In the genomic region with DNA sequence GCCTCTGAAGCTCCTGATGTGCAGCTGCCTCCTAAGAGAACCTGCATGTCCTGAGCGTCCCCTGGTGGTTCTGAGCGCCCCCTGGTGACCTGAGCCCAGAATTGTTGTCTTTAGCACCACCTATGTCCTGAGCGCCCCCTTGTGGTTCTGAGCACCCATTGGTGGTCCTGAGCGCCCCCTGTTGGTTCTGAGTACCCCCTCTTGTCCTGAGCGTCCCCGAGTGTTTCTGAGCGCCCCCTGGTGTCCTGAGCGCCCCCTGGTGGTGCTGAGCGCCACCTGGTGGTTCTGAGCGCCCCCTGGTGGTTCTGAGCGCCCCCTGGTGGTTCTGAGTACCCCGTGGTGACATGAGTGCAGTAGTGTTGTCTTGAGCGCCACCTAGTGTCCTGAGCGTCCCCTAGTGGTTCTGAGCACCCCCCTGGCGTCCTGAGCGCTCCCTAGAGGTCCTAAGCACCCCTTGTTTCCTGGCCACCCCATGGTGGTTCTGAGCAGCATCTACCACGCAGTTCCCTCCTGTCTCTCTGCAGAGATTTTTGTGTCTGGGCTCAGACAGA, we compare ENCODE assay signal across 8 cellular contexts.
DNase-seq lines count a peak whose midpoint lies in the region; ATAC-seq lines count a peak whose summit lies in the region.

No MANE protein-coding gene starts in this region.

- no peaks in the 10 kb centered on the region for H3K27me3 ChIP-seq in NT2/D1 (ENCODE audit: insufficient read depth, insufficient read length)

- H3K4me1 ChIP-seq in NT2/D1 (ENCODE audit: insufficient read depth, insufficient read length), result no peaks in the 10 kb centered on the region

- ATAC-seq in HG02763 (IDR thresholded peaks at IDR 0.05; ENCODE audit: unreplicated experiment), result peak; percentile 92

- H3K4me3 Mint-ChIP-seq in immature natural killer cell, result peak overlapping the region in 1 of 5 donors; percentile 7

- peak overlapping the region in 2 of 6 donors; percentile 18 to 85 for H3K27ac Mint-ChIP-seq in immature natural killer cell

- no peak overlapping the region for H3K9ac ChIP-seq in NT2/D1 (ENCODE audit: insufficient read length, low read depth)

- peaks cover 9 to 14% (median 13%) of the 10 kb centered on the region in 3 donors for H3K27me3 Mint-ChIP-seq in immature natural killer cell (ENCODE audit: low read depth in 3 of 3)

- DNase-seq in NCI-H748 (lab: John Stamatoyannopoulos, UW; ENCODE audit: unreplicated experiment), result peak; percentile 61
- DNase-seq in NCI-H748 treated with DMSO at 0.1 percent for 48 hours (lab: John Stamatoyannopoulos, UW), result no peak
- peak; percentile 54 for DNase-seq in NT2/D1 (ENCODE audit: low read depth, low spot score)
- peak; percentile 44 for DNase-seq in activated T-helper 1 cell treated with Interleukin-2 at 50 U/mL for 16 hours (ENCODE audit: low read depth)
- DNase-seq in immature natural killer cell, result peak; percentile 64 to 70 (median 69)
- peak; percentile 7 to 35 for DNase-seq in stimulated activated CD8-positive, alpha-beta memory T cell treated with anti-CD3 and anti-CD28 coated beads, Interleukin-4, amount 100 ng/mL, for 4 hours (ENCODE audit: low read depth in 2 of 2, low spot score in 1 of 2)
- DNase-seq in LoVo (ENCODE audit: low spot score), result no peak

- H3K36me3 ChIP-seq in NT2/D1 (ENCODE audit: insufficient read depth, insufficient read length, low read length), result no peaks in the 10 kb centered on the region

- no peaks in the 10 kb centered on the region for H3K36me3 Mint-ChIP-seq in immature natural killer cell

- peaks cover 41% of the 10 kb centered on the region for H3K9me3 ChIP-seq in NT2/D1 (ENCODE audit: insufficient read depth, low read length)

- H3K4me3 ChIP-seq in NT2/D1 (ENCODE audit: insufficient read length, low read depth), result no peak overlapping the region

- no peaks in the 10 kb centered on the region for H3K4me1 Mint-ChIP-seq in immature natural killer cell

- H3K9me3 Mint-ChIP-seq in immature natural killer cell, result no peaks in the 10 kb centered on the region

Comparison
In these comparisons a context has a peak if more than half of its experiments do, and no peak if none do; other contexts are left out.
1. DNase-seq: peak in NCI-H748 (single experiment), NT2/D1 (single experiment), activated T-helper 1 cell treated with Interleukin-2 at 50 U/mL for 16 hours (single experiment), immature natural killer cell (3 of 3) and stimulated activated CD8-positive, alpha-beta memory T cell treated with anti-CD3 and anti-CD28 coated beads, Interleukin-4, amount 100 ng/mL, for 4 hours (2 of 2); none in NCI-H748 treated with DMSO at 0.1 percent for 48 hours (single experiment) and LoVo (single experiment).